In the genomic region with DNA sequence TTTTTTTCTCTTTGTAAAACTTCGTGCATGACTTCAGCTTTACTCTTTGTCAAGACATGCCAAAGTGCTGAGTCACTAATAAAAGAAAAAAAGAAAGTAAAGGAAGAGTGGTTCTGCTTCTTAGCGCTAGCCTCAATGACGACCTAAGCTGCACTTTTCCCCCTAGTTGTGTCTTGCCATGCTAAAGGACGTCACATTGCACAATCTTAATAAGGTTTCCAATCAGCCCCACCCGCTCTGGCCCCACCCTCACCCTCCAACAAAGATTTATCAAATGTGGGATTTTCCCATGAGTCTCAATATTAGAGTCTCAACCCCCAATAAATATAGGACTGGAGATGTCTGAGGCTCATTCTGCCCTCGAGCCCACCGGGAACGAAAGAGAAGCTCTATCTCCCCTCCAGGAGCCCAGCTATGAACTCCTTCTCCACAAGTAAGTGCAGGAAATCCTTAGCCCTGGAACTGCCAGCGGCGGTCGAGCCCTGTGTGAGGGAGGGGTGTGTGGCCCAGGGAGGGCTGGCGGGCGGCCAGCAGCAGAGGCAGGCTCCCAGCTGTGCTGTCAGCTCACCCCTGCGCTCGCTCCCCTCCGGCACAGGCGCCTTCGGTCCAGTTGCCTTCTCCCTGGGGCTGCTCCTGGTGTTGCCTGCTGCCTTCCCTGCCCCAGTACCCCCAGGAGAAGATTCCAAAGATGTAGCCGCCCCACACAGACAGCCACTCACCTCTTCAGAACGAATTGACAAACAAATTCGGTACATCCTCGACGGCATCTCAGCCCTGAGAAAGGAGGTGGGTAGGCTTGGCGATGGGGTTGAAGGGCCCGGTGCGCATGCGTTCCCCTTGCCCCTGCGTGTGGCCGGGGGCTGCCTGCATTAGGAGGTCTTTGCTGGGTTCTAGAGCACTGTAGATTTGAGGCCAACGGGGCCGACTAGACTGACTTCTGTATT, we compare ENCODE assay signal across 8 cellular contexts. TPM values are rescaled to one million over a fixed set of nuclear protein-coding genes. Genes with fewer than 3 reads are reported as not detected.
DNase-seq lines count a peak whose midpoint lies in the region; ATAC-seq and TF ChIP-seq lines count a peak whose summit lies in the region.

A gene (plus strand): TSS at position 352 of the 944 bp plus-strand sequence. CDS start 63 bp downstream, at position 415.

- H4K20me1 ChIP-seq in OCI-LY7 (ENCODE audit: insufficient read depth, low read length), result no peaks in the 10 kb centered on the region

- no peaks in the 10 kb centered on the region for H3K27me3 Mint-ChIP-seq in mesothelial cell of epicardium (ENCODE audit: low read depth)

- peaks cover 30 to 46% of the 10 kb centered on the region in 2 donors for H3K4me1 ChIP-seq in thyroid gland
- peaks cover 3% of the 10 kb centered on the region for H3K4me1 ChIP-seq in OCI-LY7 (ENCODE audit: insufficient read depth, low read length, poor library complexity, severe bottlenecking)

- ATAC-seq in HG02870 (IDR thresholded peaks at IDR 0.05; ENCODE audit: unreplicated experiment), result no peak

- WGBS in thyroid gland, 2 donors, result 25 to 30% methylated on average over 21 to 24 of the region's 31 CpGs

- H3K36me3 Mint-ChIP-seq in mesothelial cell of epicardium, result no peaks in the 10 kb centered on the region

- no peak within 1 kb of the TSS for H3K4me2 ChIP-seq in OCI-LY7 (ENCODE audit: low read length)

- H3K27ac ChIP-seq in thyroid gland (peak within 1 kb of the TSS; percentile 72 to 78 (median 75)), OCI-LY7 (ENCODE audit: low read depth, low read length, poor library complexity, severe bottlenecking) (no peak within 1 kb of the TSS)

- TF ChIP-seq CTCF in epithelial cell of proximal tubule (conservative IDR thresholded peaks at IDR 0.05; ENCODE audit: low read depth, low read length) (no peak), mesothelial cell of epicardium (IDR thresholded peaks at IDR 0.05; ENCODE audit: unreplicated experiment) (no peak), thyroid gland (IDR thresholded peaks at IDR 0.05) (no peak), OCI-LY7 (conservative IDR thresholded peaks at IDR 0.05; ENCODE audit: low read length) (no peak)

- CTCF ChIA-PET in OCI-LY7 (lab: Charles Lee; ENCODE audit: unreplicated experiment), result interaction anchor here (0.6 to 2.4 kb wide), 5 partner anchors 163 to 328 kb away, joined by 3 to 8 read pairs (median 5); no protein-coding TSS in a partner anchor

- no peaks in the 10 kb centered on the region for H3K79me2 ChIP-seq in OCI-LY7 (ENCODE audit: insufficient read depth, low read depth, low read length)

- intact Hi-C loops in thyroid gland (cut with DNase I) (loop anchor here (5.0 kb wide), 1 partner anchor 165 kb away; no protein-coding TSS in a partner anchor), OCI-LY7 (cut with micrococcal nuclease; ENCODE audit: unreplicated experiment) (loop anchor here (1.0 to 10.0 kb wide), 3 partner anchors 55 to 622 kb away; no protein-coding TSS in a partner anchor)

- H3K36me3 ChIP-seq in thyroid gland, result no peaks in the 10 kb centered on the region
- H3K36me3 ChIP-seq in OCI-LY7 (ENCODE audit: insufficient read depth, low read length), result no peaks in the 10 kb centered on the region

- no peak for TF ChIP-seq POLR2A in thyroid gland (IDR thresholded peaks at IDR 0.05)

- peak within 1 kb of the TSS; percentile 95 for H3K27ac Mint-ChIP-seq in mesothelial cell of epicardium

- POLR2A ChIA-PET in OCI-LY7 (lab: Charles Lee), result interaction anchor here (0.6 to 1.5 kb wide), 7 partner anchors 39 to 788 kb away, joined by 3 to 4 read pairs (median 3); no protein-coding TSS in a partner anchor

- H3K27me3 ChIP-seq in thyroid gland, result no peaks in the 10 kb centered on the region

- H3K9me2 ChIP-seq in OCI-LY7 (ENCODE audit: insufficient read depth, low read length), result no peaks in the 10 kb centered on the region

- DNase-seq in GM04503 (ENCODE audit: low read depth), result peak; percentile 86
- peak; percentile 59 to 92 (median 83) for DNase-seq in NCI-H1417 (lab: John Stamatoyannopoulos, UW)
- peak; percentile 17 for DNase-seq in UCSD-AML1 (lab: John Stamatoyannopoulos, UW; ENCODE audit: unreplicated experiment)
- DNase-seq in epithelial cell of proximal tubule (ENCODE audit: low read depth), result peak; percentile 94
- peak; percentile 77 to 86 for DNase-seq in mesothelial cell of epicardium (ENCODE audit: low spot score in 2 of 2, unreplicated experiment in 2 of 2)
- peak; percentile 92 for DNase-seq in thyroid gland
- DNase-seq in OCI-LY7 (ENCODE audit: low spot score), result no peak

- H3K4me3 Mint-ChIP-seq in mesothelial cell of epicardium, result peak within 1 kb of the TSS; percentile 65

- BruUV-seq in OCI-LY7 (replicated peaks; lab: Mats Ljungman, UMichigan), result no TSS peak

- peak within 1 kb of the TSS; percentile 59 for H3K4me3 ChIP-seq in epithelial cell of proximal tubule (ENCODE audit: low read depth, low read length)
- H3K4me3 ChIP-seq in thyroid gland (replicated peaks in 1 of 3), result peak within 1 kb of the TSS in 1 of 3 donors; percentile 31
- H3K4me3 ChIP-seq in OCI-LY7 (ENCODE audit: low read depth, low read length, poor library complexity, severe bottlenecking), result no peak within 1 kb of the TSS

- H3K9me3 ChIP-seq in thyroid gland, result no peaks in the 10 kb centered on the region
- no peaks in the 10 kb centered on the region for H3K9me3 ChIP-seq in OCI-LY7 (ENCODE audit: low read length)

- no peaks in the 10 kb centered on the region for H3K9me3 Mint-ChIP-seq in mesothelial cell of epicardium

- H2AFZ ChIP-seq in OCI-LY7 (ENCODE audit: low read length), result no peak within 1 kb of the TSS; the same call in 1 of the 2 replicates

- H3K4me1 Mint-ChIP-seq in mesothelial cell of epicardium, result peaks cover 28% of the 10 kb centered on the region

RNA-seq across cellular contexts. Expression of the gene that starts here (rescaled TPM):
- total RNA-seq in epithelial cell of proximal tubule (22.4 and 40.4 TPM in 2 replicates), mesothelial cell of epicardium (1.1 to 1.7 TPM (median 1.4 TPM) in 3 replicates), thyroid gland (10 to 100 TPM in 1 of 4 donors, 1 to 10 TPM in 2, under 1 TPM in 1; 0.78 to 10.9 (median 3.7) TPM), OCI-LY7 (2022) (not detected in 2 replicates)
- not detected in 2 replicates for total RNA-seq in OCI-LY7 (2014; rRNA removed; shearing (Covaris generic))
